ENCODE assay signal across 8 cellular contexts in genomic region chr15:41283653-41284424, GRCh38. TPM values are rescaled to one million over a fixed set of nuclear protein-coding genes. Genes with fewer than 3 reads are reported as not detected.
DNase-seq lines count a peak whose midpoint lies in the region; ATAC-seq and TF ChIP-seq lines count a peak whose summit lies in the region.

No MANE protein-coding gene starts in this region.

- H3K27me3 Mint-ChIP-seq in CD4-positive, alpha-beta T cell, result no peaks in the 10 kb centered on the region
- H3K27me3 Mint-ChIP-seq in activated CD4-positive, alpha-beta memory T cell treated with anti-CD3 and anti-CD28 coated beads for 36 hours, result peaks cover 2% of the 10 kb centered on the region

- CTCF ChIA-PET in CD4-positive, alpha-beta T cell (lab: Charles Lee), result interaction anchor here (1.4 kb wide), 1 partner anchor 53 kb away, joined by 3 read pairs; the partner anchor contains the start of gene CHP1
- CTCF ChIA-PET in activated CD4-positive, alpha-beta memory T cell treated with anti-CD3 and anti-CD28 coated beads for 36 hours (lab: Charles Lee), result interaction anchor here (0.8 to 1.6 kb wide), 2 partner anchors 53 to 426 kb away, joined by 3 read pairs; partner anchors contain the start of gene CHP1

- ATAC-seq in CD4-positive, alpha-beta T cell (ENCODE audit: poor library complexity), result peak; percentile 96
- peak; percentile 94 for ATAC-seq in GM19452 (IDR thresholded peaks at IDR 0.05; ENCODE audit: unreplicated experiment)
- peak; percentile 70 for ATAC-seq in HG03575 (IDR thresholded peaks at IDR 0.05; ENCODE audit: extremely low read depth, insufficient number of reproducible peaks, low FRiP score, unreplicated experiment)
- peak; percentile 95 to 99 (median 97) for ATAC-seq in right lobe of liver

- peak overlapping the region; percentile 91 for H3K4me3 Mint-ChIP-seq in CD4-positive, alpha-beta T cell
- peak overlapping the region; percentile 98 for H3K4me3 Mint-ChIP-seq in activated CD4-positive, alpha-beta memory T cell treated with anti-CD3 and anti-CD28 coated beads for 36 hours

- peaks cover 50% of the 10 kb centered on the region for H3K4me1 Mint-ChIP-seq in CD4-positive, alpha-beta T cell (ENCODE audit: low read depth)
- H3K4me1 Mint-ChIP-seq in activated CD4-positive, alpha-beta memory T cell treated with anti-CD3 and anti-CD28 coated beads for 36 hours (ENCODE audit: low read depth), result peaks cover 51% of the 10 kb centered on the region

- peak overlapping the region; percentile 77 to 94 for H3K9ac ChIP-seq in duodenal mucosa (ENCODE audit: low read depth in 1 of 2, low read length in 2 of 2)

- H3K9me3 Mint-ChIP-seq in CD4-positive, alpha-beta T cell, result no peaks in the 10 kb centered on the region
- H3K9me3 Mint-ChIP-seq in activated CD4-positive, alpha-beta memory T cell treated with anti-CD3 and anti-CD28 coated beads for 36 hours, result no peaks in the 10 kb centered on the region

- H3K27me3 ChIP-seq in CD4-positive, alpha-beta T cell (ENCODE audit: control insufficient read depth, insufficient read depth, low read length), result no peaks in the 10 kb centered on the region
- H3K27me3 ChIP-seq in duodenal mucosa (ENCODE audit: control insufficient read depth in 1 of 2, insufficient read depth in 2 of 2, low read length in 2 of 2), result no peaks in the 10 kb centered on the region
- H3K27me3 ChIP-seq in right lobe of liver, result no peaks in the 10 kb centered on the region

- no peaks in the 10 kb centered on the region for H3K9me3 ChIP-seq in CD4-positive, alpha-beta T cell (ENCODE audit: control insufficient read depth, low read length)
- H3K9me3 ChIP-seq in duodenal mucosa (ENCODE audit: control insufficient read depth in 1 of 2, low read length in 2 of 2), result no peaks in the 10 kb centered on the region
- H3K9me3 ChIP-seq in right lobe of liver, result no peaks in the 10 kb centered on the region

- WGBS in right lobe of liver (ENCODE audit: insufficient coverage, low coverage, low lambda C conversion rate, missing lambda C conversion rate), result 0% methylated on average over 15 of the region's 60 CpGs

- peak overlapping the region; percentile 84 to 98 for H3K4me3 ChIP-seq in duodenal mucosa (ENCODE audit: low read depth in 1 of 2, low read length in 2 of 2)
- peak overlapping the region; percentile 79 to 95 (median 90) for H3K4me3 ChIP-seq in right lobe of liver

- H3K27ac ChIP-seq in CD4-positive, alpha-beta T cell (ENCODE audit: low read depth, low read length), result peak overlapping the region; percentile 83
- H3K27ac ChIP-seq in duodenal mucosa (ENCODE audit: low read depth, low read length) (peak overlapping the region; percentile 74), right lobe of liver (peak overlapping the region; percentile 92 to 98 (median 96))

- DNase-seq in CD4-positive, alpha-beta T cell, result peak; percentile 94 to 98 (median 97)
- DNase-seq in NCI-H82 (lab: John Stamatoyannopoulos, UW) (peak; percentile 99), right lobe of liver (peak; percentile 97 to 99 (median 98))
- peak; percentile 98 for DNase-seq in activated CD4-positive, alpha-beta memory T cell treated with anti-CD3 and anti-CD28 coated beads for 36 hours
- peak; percentile 98 for DNase-seq in stimulated activated CD4-positive, alpha-beta T cell treated with anti-CD3 and anti-CD28 coated beads, Interleukin-4, amount 100 ng/mL, for 24 hours

- peak; percentile 93 for TF ChIP-seq POLR2A in right lobe of liver (IDR thresholded peaks at IDR 0.05)

- TF ChIP-seq CTCF in CD4-positive, alpha-beta T cell (IDR thresholded peaks at IDR 0.05), result no peak
- TF ChIP-seq CTCF in right lobe of liver (IDR thresholded peaks at IDR 0.05), result no peak

- H3K4me1 ChIP-seq in duodenal mucosa (ENCODE audit: control insufficient read depth in 1 of 2, insufficient read depth in 2 of 2, low read length in 2 of 2) (peaks cover 16 to 26% of the 10 kb centered on the region in 2 donors), right lobe of liver (peaks cover 0 to 9% (median 4%) of the 10 kb centered on the region in 4 donors)

- H3K36me3 ChIP-seq in duodenal mucosa (ENCODE audit: control insufficient read depth in 1 of 2, insufficient read depth in 2 of 2, low read length in 2 of 2) (peaks cover 16 to 44% of the 10 kb centered on the region in 2 donors), right lobe of liver (peaks cover 3 to 49% (median 26%) of the 10 kb centered on the region in 4 donors)

- H3K36me3 Mint-ChIP-seq in CD4-positive, alpha-beta T cell (ENCODE audit: low read depth), result peaks cover 63% of the 10 kb centered on the region
- H3K36me3 Mint-ChIP-seq in activated CD4-positive, alpha-beta memory T cell treated with anti-CD3 and anti-CD28 coated beads for 36 hours, result peaks cover 51% of the 10 kb centered on the region

- POLR2A ChIA-PET in CD4-positive, alpha-beta T cell (lab: Charles Lee), result interaction anchor here (0.6 to 2.6 kb wide), 14 partner anchors 8 to 991 kb away, joined by 3 to 29 read pairs (median 4); partner anchors contain the start of genes CHP1, EXD1, GANC and INO80
- POLR2A ChIA-PET in activated CD4-positive, alpha-beta memory T cell treated with anti-CD3 and anti-CD28 coated beads for 36 hours (lab: Charles Lee), result interaction anchor here (0.7 to 1.8 kb wide), 4 partner anchors 19 to 376 kb away, joined by 3 to 13 read pairs (median 4); partner anchors contain the start of genes CHP1, EXD1, MGA and NUSAP1

- H3K27ac Mint-ChIP-seq in CD4-positive, alpha-beta T cell, result peak overlapping the region; percentile 91
- peak overlapping the region; percentile 92 for H3K27ac Mint-ChIP-seq in activated CD4-positive, alpha-beta memory T cell treated with anti-CD3 and anti-CD28 coated beads for 36 hours

- intact Hi-C loops in CD4-positive, alpha-beta T cell (cut with DNase I, micrococcal nuclease), result loop anchor here (1.0 to 10.0 kb wide), 6 partner anchors 49 to 529 kb away; partner anchors contain the start of genes CHP1 (in 2 of the 2), NUSAP1 (in 2 of the 2), OIP5 (in 2 of the 2) and INO80 (in 1 of the 2)
- intact Hi-C loops in activated CD4-positive, alpha-beta memory T cell treated with anti-CD3 and anti-CD28 coated beads for 36 hours (cut with micrococcal nuclease), result loop anchor here (1.0 to 5.0 kb wide), 6 partner anchors 48 to 717 kb away; partner anchors contain the start of genes CCDC32, CHP1, DNAJC17 and EXD1
- intact Hi-C loops in right lobe of liver (cut with DNase I), result no loop called here

RNA-seq across cellular contexts. Expression of gene OIP5, which starts 48.6 kb away (rescaled TPM):
- total RNA-seq in CD4-positive, alpha-beta T cell, result under 1 TPM; 0.20 to 0.36 TPM
- total RNA-seq in activated CD4-positive, alpha-beta memory T cell treated with anti-CD3 and anti-CD28 coated beads for 36 hours, result 10 to 100 TPM; 11.1 to 13.0 TPM
- 1 to 10 TPM in 1 of 6 experiments, under 1 TPM in 4, not detected in 1; 0.23 to 1.1 (median 0.82) TPM for total RNA-seq in right lobe of liver

RNA-seq across cellular contexts. Expression of gene NUSAP1, which starts 48.8 kb away (rescaled TPM):
- total RNA-seq in CD4-positive, alpha-beta T cell, result 1 to 10 TPM; 2.2 to 2.3 TPM
- 100 to 1,000 TPM; 227 TPM for total RNA-seq in activated CD4-positive, alpha-beta memory T cell treated with anti-CD3 and anti-CD28 coated beads for 36 hours
- total RNA-seq in right lobe of liver, result 1 to 10 TPM; 2.2 to 9.3 (median 5.0) TPM

RNA-seq across cellular contexts. Expression of gene CHP1, which starts 52.8 kb away (rescaled TPM):
- 10 to 100 TPM; 20.7 to 25.5 TPM for total RNA-seq in CD4-positive, alpha-beta T cell
- total RNA-seq in activated CD4-positive, alpha-beta memory T cell treated with anti-CD3 and anti-CD28 coated beads for 36 hours, result 10 to 100 TPM; 46.3 to 48.7 TPM
- 100 to 1,000 TPM; 137 to 270 (median 205) TPM for total RNA-seq in right lobe of liver

RNA-seq across cellular contexts. Expression of gene EXD1, which starts 53.3 kb away (rescaled TPM):
- total RNA-seq in CD4-positive, alpha-beta T cell, result not detected
- not detected for total RNA-seq in activated CD4-positive, alpha-beta memory T cell treated with anti-CD3 and anti-CD28 coated beads for 36 hours
- total RNA-seq in right lobe of liver, result under 1 TPM in 1 of 6 experiments, not detected in 5; 0.22 TPM

Comparison
In these comparisons a context has a peak if more than half of its experiments do, and no peak if none do; other contexts are left out.
1. Peak in every context shown above with its lines: DNase-seq, ATAC-seq, H3K4me3 ChIP-seq and H3K27ac ChIP-seq.
2. RNA of gene OIP5, which starts 48.6 kb away (total RNA-seq): 11.1 to 13.0 TPM in activated CD4-positive, alpha-beta memory T cell treated with anti-CD3 and anti-CD28 coated beads for 36 hours; 0.23 to 1.1 TPM in right lobe of liver and 0.20 to 0.36 TPM in CD4-positive, alpha-beta T cell; every median in the first group is over 4 times any median in the second.
3. RNA of gene NUSAP1, which starts 48.8 kb away (total RNA-seq): 227 TPM in activated CD4-positive, alpha-beta memory T cell treated with anti-CD3 and anti-CD28 coated beads for 36 hours; 2.2 to 9.3 TPM in right lobe of liver and 2.2 to 2.3 TPM in CD4-positive, alpha-beta T cell; every median in the first group is over 10 times any median in the second.
4. intact Hi-C loops: an anchor here in CD4-positive, alpha-beta T cell (1.0 to 10.0 kb wide) and activated CD4-positive, alpha-beta memory T cell treated with anti-CD3 and anti-CD28 coated beads for 36 hours (1.0 to 5.0 kb wide); none called in right lobe of liver.